Comparison of ENCODE assay signal across 8 cellular contexts in genomic region chr9:69122391-69123141, GRCh38. TPM values are rescaled to one million over a fixed set of nuclear protein-coding genes. Genes with fewer than 3 reads are reported as not detected.
DNase-seq lines count a peak whose midpoint lies in the region; TF ChIP-seq lines count a peak whose summit lies in the region.

No MANE protein-coding gene starts in this region.

- no peaks in the 10 kb centered on the region for H3K9me3 ChIP-seq in smooth muscle cell (replicated peaks; ENCODE audit: low read depth)

- no peaks in the 10 kb centered on the region for H3F3A ChIP-seq in smooth muscle cell (ENCODE audit: low read depth)

- peak overlapping the region; percentile 63 for H3K4me3 ChIP-seq in astrocyte of the cerebellum (ENCODE audit: low read depth, low read length)
- H3K4me3 ChIP-seq in smooth muscle cell: peak overlapping the region; percentile 61

- H4K20me1 ChIP-seq in smooth muscle cell (ENCODE audit: low read depth): no peaks in the 10 kb centered on the region

- TF ChIP-seq CTCF in astrocyte of the cerebellum (IDR thresholded peaks at IDR 0.05; ENCODE audit: low read depth, low read length, missing control alignments): no peak
- TF ChIP-seq CTCF in smooth muscle cell (IDR thresholded peaks at IDR 0.05; ENCODE audit: borderline replicate concordance, insufficient read depth, poor library complexity, severe bottlenecking): no peak

- H3K79me2 ChIP-seq in smooth muscle cell (ENCODE audit: low read depth): no peaks in the 10 kb centered on the region

- peak overlapping the region; percentile 17 for H2AFZ ChIP-seq in smooth muscle cell (ENCODE audit: low read depth)

- DNase-seq in SIG-M5 treated with dmso at 0.1 percent for 504 hours (lab: John Stamatoyannopoulos, UW; ENCODE audit: unreplicated experiment) (peak; percentile 30), SIG-M5 (lab: John Stamatoyannopoulos, UW) (no peak), NCI-H1105 (lab: John Stamatoyannopoulos, UW) (peak; percentile 47), astrocyte of the cerebellum (ENCODE audit: low read depth) (peak; percentile 71), iPS-NIHi11 (ENCODE audit: low spot score) (peak; percentile 45), smooth muscle cell (lab: John Stamatoyannopoulos, UW; ENCODE audit: unreplicated experiment) (no peak)
- DNase-seq in stimulated activated CD4-positive, alpha-beta T cell treated with anti-CD3 and anti-CD28 coated beads, Interleukin-2, amount 100 ng/mL, for 24 hours: no peak
- no peak for DNase-seq in stimulated activated CD4-positive, alpha-beta T cell treated with anti-CD3 and anti-CD28 coated beads, Interleukin-12 subunit alpha, Interleukin-12 subunit beta, amount 100 ng/mL, for 4 hours

- 7% methylated on average over 26 of the region's 26 CpGs for WGBS in smooth muscle cell (ENCODE audit: low lambda C conversion rate)

- peak overlapping the region; percentile 79 for H3K27ac ChIP-seq in smooth muscle cell (ENCODE audit: low read depth)

- in situ Hi-C loops in astrocyte of the cerebellum (cut with HindIII; ENCODE audit: low sequenced_read_pairs): no loop called here

- no peaks in the 10 kb centered on the region for H3K36me3 ChIP-seq in smooth muscle cell (ENCODE audit: low read depth)

- H3K4me2 ChIP-seq in smooth muscle cell: peak overlapping the region; percentile 87

- H3K9ac ChIP-seq in smooth muscle cell (ENCODE audit: low read depth): peak overlapping the region; percentile 59

- peaks cover 29% of the 10 kb centered on the region for H3K27me3 ChIP-seq in smooth muscle cell (ENCODE audit: low read depth)

- H3K4me1 ChIP-seq in smooth muscle cell (ENCODE audit: low read depth): peaks cover 7% of the 10 kb centered on the region

RNA-seq across cellular contexts. Expression of gene TJP2, which starts 51.5 kb away (rescaled TPM):
- 48.4 and 49.9 TPM in 2 replicates for total RNA-seq in smooth muscle cell
- polyA plus RNA-seq in smooth muscle cell: 14.9 and 47.5 TPM in 2 replicates

Comparison
In these comparisons a context has a peak if more than half of its experiments do, and no peak if none do; other contexts are left out.
1. DNase-seq: peak in SIG-M5 treated with dmso at 0.1 percent for 504 hours (single experiment), NCI-H1105 (single experiment), astrocyte of the cerebellum (single experiment) and iPS-NIHi11 (single experiment); none in SIG-M5 (single experiment), smooth muscle cell (single experiment), stimulated activated CD4-positive, alpha-beta T cell treated with anti-CD3 and anti-CD28 coated beads, Interleukin-2, amount 100 ng/mL, for 24 hours (0 of 2) and stimulated activated CD4-positive, alpha-beta T cell treated with anti-CD3 and anti-CD28 coated beads, Interleukin-12 subunit alpha, Interleukin-12 subunit beta, amount 100 ng/mL, for 4 hours (single experiment).